Comparison of ENCODE assay signal across 8 cellular contexts in genomic region chr2:27683390-27684071, GRCh38. TPM values are rescaled to one million over a fixed set of nuclear protein-coding genes. Genes with fewer than 3 reads are reported as not detected.
A peak's percentile ranks its signal among the peaks of the same experiment; 100 is the strongest.
DNase-seq lines count a peak whose midpoint lies in the region; ATAC-seq and TF ChIP-seq lines count a peak whose summit lies in the region.

No MANE protein-coding gene starts in this region.

- H3K4me1 Mint-ChIP-seq in CD4-positive, alpha-beta T cell (ENCODE audit: low read depth), result peaks cover 7% of the 10 kb centered on the region
- peaks cover 36% of the 10 kb centered on the region for H3K4me1 Mint-ChIP-seq in activated T-cell treated with anti-CD3 and anti-CD28 coated beads, Interleukin-2, amount 50 U/mL, for 72 hours (ENCODE audit: low read depth)

- intact Hi-C loops in CD4-positive, alpha-beta T cell (cut with DNase I, micrococcal nuclease), result loop anchor here in 1 of 2 experiments (5.0 kb wide), 1 partner anchor 586 kb away; no protein-coding TSS in a partner anchor

- H3K27ac ChIP-seq in CD4-positive, alpha-beta T cell (ENCODE audit: low read depth, low read length), result no peak overlapping the region
- peak overlapping the region; percentile 35 for H3K27ac ChIP-seq in neutrophil

- H3K36me3 Mint-ChIP-seq in CD4-positive, alpha-beta T cell (ENCODE audit: low read depth), result peaks cover 80% of the 10 kb centered on the region
- peaks cover 4 to 17% of the 10 kb centered on the region in 2 donors for H3K36me3 Mint-ChIP-seq in activated T-cell treated with anti-CD3 and anti-CD28 coated beads, Interleukin-2, amount 50 U/mL, for 72 hours (ENCODE audit: insufficient read depth in 2 of 2)

- no peaks in the 10 kb centered on the region for H3K27me3 ChIP-seq in CD4-positive, alpha-beta T cell (ENCODE audit: control insufficient read depth, insufficient read depth, low read length)
- H3K27me3 ChIP-seq in neutrophil, result no peaks in the 10 kb centered on the region

- DNase-seq in CD4-positive, alpha-beta T cell, result peak; percentile 63 to 87 (median 80)
- DNase-seq in M059J (ENCODE audit: low read depth) (peak; percentile 88), RPMI7951 (ENCODE audit: low read depth) (peak; percentile 89), fibroblast of peridontal ligament (ENCODE audit: extremely low read depth) (peak; percentile 94), stromal cell of bone marrow (ENCODE audit: low read depth) (peak; percentile 80)
- DNase-seq in activated T-cell treated with anti-CD3 and anti-CD28 coated beads, Interleukin-2, amount 50 U/mL, for 72 hours, result peak; percentile 87 to 91

- H3K36me3 ChIP-seq in neutrophil, result peaks cover 85% of the 10 kb centered on the region

- POLR2A ChIA-PET in CD4-positive, alpha-beta T cell (lab: Charles Lee), result interaction anchor here (1.2 to 2.3 kb wide), 2 partner anchors 8 to 20 kb away, joined by 3 to 8 read pairs; partner anchors contain the start of genes SLC4A1AP and SUPT7L

- peak overlapping the region; percentile 58 for H3K27ac Mint-ChIP-seq in CD4-positive, alpha-beta T cell
- peak overlapping the region; percentile 92 for H3K27ac Mint-ChIP-seq in activated T-cell treated with anti-CD3 and anti-CD28 coated beads, Interleukin-2, amount 50 U/mL, for 72 hours

- no peak overlapping the region for H3K4me3 Mint-ChIP-seq in CD4-positive, alpha-beta T cell
- H3K4me3 Mint-ChIP-seq in activated T-cell treated with anti-CD3 and anti-CD28 coated beads, Interleukin-2, amount 50 U/mL, for 72 hours, result peak overlapping the region; percentile 29 to 84

- peak; percentile 91 for ATAC-seq in CD4-positive, alpha-beta T cell (ENCODE audit: poor library complexity)
- peak; percentile 74 for ATAC-seq in GM21381 (IDR thresholded peaks at IDR 0.05; ENCODE audit: unreplicated experiment)
- ATAC-seq in activated T-cell treated with anti-CD3 and anti-CD28 coated beads, Interleukin-2, amount 50 U/mL, for 72 hours (replicated peaks in 1 of 2), result peak; percentile 58 to 66

- H3K9me3 ChIP-seq in CD4-positive, alpha-beta T cell (ENCODE audit: control insufficient read depth, low read length), result no peaks in the 10 kb centered on the region
- no peaks in the 10 kb centered on the region for H3K9me3 ChIP-seq in neutrophil

- H3K9me3 Mint-ChIP-seq in CD4-positive, alpha-beta T cell, result no peaks in the 10 kb centered on the region
- no peaks in the 10 kb centered on the region for H3K9me3 Mint-ChIP-seq in activated T-cell treated with anti-CD3 and anti-CD28 coated beads, Interleukin-2, amount 50 U/mL, for 72 hours

- CTCF ChIA-PET in CD4-positive, alpha-beta T cell (lab: Charles Lee), result interaction anchor here (0.5 to 2.3 kb wide), 34 partner anchors 10 to 1328 kb away, joined by 3 to 49 read pairs (median 3); partner anchors contain the start of genes CCDC121, GPN1, IFT172 and MPV17

- no peaks in the 10 kb centered on the region for H3K4me1 ChIP-seq in neutrophil (ENCODE audit: control insufficient read depth in 1 of 2, insufficient read depth in 1 of 2, low read depth in 1 of 2, low read length in 1 of 2)

- TF ChIP-seq CTCF in CD4-positive, alpha-beta T cell (IDR thresholded peaks at IDR 0.05), result peak; percentile 99
- peak; percentile 93 for TF ChIP-seq CTCF in neutrophil (IDR thresholded peaks at IDR 0.05)

- H3K27me3 Mint-ChIP-seq in CD4-positive, alpha-beta T cell, result no peaks in the 10 kb centered on the region
- no peaks in the 10 kb centered on the region for H3K27me3 Mint-ChIP-seq in activated T-cell treated with anti-CD3 and anti-CD28 coated beads, Interleukin-2, amount 50 U/mL, for 72 hours (ENCODE audit: low read depth)

- no peak overlapping the region for H3K4me3 ChIP-seq in neutrophil (ENCODE audit: low read depth in 1 of 2, low read length in 1 of 2)

RNA-seq across cellular contexts. Expression of gene SLC4A1AP, which starts 19.8 kb away (rescaled TPM):
- 10 to 100 TPM; 14.2 to 15.3 TPM for total RNA-seq in CD4-positive, alpha-beta T cell
- total RNA-seq in M059J (2014; rRNA removed; shearing (Covaris generic)), result 19.8 and 35.1 TPM in 2 replicates
- total RNA-seq in RPMI7951 (2014; rRNA removed; shearing (Covaris generic)), result 37.9 and 40.0 TPM in 2 replicates
- total RNA-seq in activated T-cell treated with anti-CD3 and anti-CD28 coated beads, Interleukin-2, amount 50 U/mL, for 72 hours, result 10 to 100 TPM; 32.3 to 33.8 TPM

RNA-seq across cellular contexts. Expression of gene SUPT7L, which starts 20.1 kb away (rescaled TPM):
- total RNA-seq in CD4-positive, alpha-beta T cell, result 10 to 100 TPM; 48.5 to 52.2 TPM
- 22.0 and 27.8 TPM in 2 replicates for total RNA-seq in M059J (2014; rRNA removed; shearing (Covaris generic))
- 29.2 and 31.5 TPM in 2 replicates for total RNA-seq in RPMI7951 (2014; rRNA removed; shearing (Covaris generic))
- total RNA-seq in activated T-cell treated with anti-CD3 and anti-CD28 coated beads, Interleukin-2, amount 50 U/mL, for 72 hours, result 10 to 100 TPM; 45.0 to 48.9 TPM

RNA-seq across cellular contexts. Expression of gene GPN1, which starts 54.7 kb away (rescaled TPM):
- 10 to 100 TPM; 24.6 to 28.1 TPM for total RNA-seq in CD4-positive, alpha-beta T cell
- 39.3 and 44.7 TPM in 2 replicates for total RNA-seq in M059J (2014; rRNA removed; shearing (Covaris generic))
- total RNA-seq in RPMI7951 (2014; rRNA removed; shearing (Covaris generic)), result 61.9 and 63.3 TPM in 2 replicates
- total RNA-seq in activated T-cell treated with anti-CD3 and anti-CD28 coated beads, Interleukin-2, amount 50 U/mL, for 72 hours, result 10 to 100 TPM; 43.6 to 45.9 TPM

RNA-seq across cellular contexts. Expression of gene CCDC121, which starts 54.7 kb away (rescaled TPM):
- total RNA-seq in CD4-positive, alpha-beta T cell, result under 1 TPM; 0.47 to 0.91 TPM
- total RNA-seq in M059J (2014; rRNA removed; shearing (Covaris generic)), result 0.42 and 1.4 TPM in 2 replicates
- total RNA-seq in RPMI7951 (2014; rRNA removed; shearing (Covaris generic)), result 1.8 and 2.2 TPM in 2 replicates
- under 1 TPM in 1 of 2 donors, not detected in 1; 0.28 TPM for total RNA-seq in activated T-cell treated with anti-CD3 and anti-CD28 coated beads, Interleukin-2, amount 50 U/mL, for 72 hours
